14 cellular contexts compared by ENCODE assay signal in the genomic region with DNA sequence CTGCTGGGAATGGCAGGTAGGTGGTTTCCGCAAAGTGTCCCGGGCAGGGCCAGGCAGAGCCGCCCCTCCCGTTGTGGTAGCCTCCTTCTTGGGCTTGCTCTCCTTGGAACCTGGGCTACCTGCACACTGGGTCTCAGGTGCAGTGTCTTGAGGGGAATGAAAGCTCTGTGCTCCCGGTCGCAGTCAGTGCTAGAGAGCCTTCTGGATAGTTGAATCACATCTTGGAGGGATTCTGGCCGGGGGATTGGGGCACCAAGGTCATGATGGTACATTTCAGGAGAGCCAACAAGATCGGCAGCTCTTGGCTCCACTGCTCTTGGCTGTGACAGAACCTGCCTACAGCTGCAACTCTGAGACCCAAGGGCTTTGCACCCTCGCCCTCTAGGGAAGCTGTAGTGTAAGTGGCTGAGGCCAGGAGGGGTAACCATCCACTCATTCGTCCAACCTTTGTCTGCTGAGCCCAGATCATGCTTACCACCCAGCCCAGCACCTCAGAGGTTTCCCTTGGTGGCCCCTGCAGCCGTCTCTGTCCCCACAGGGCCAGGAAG. TPM values are rescaled to one million over a fixed set of nuclear protein-coding genes. Genes with fewer than 3 reads are reported as not detected.
A peak's percentile ranks its signal among the peaks of the same experiment; 100 is the strongest.
DNase-seq lines count a peak whose midpoint lies in the region; ATAC-seq and TF ChIP-seq lines count a peak whose summit lies in the region.
"Had no signal": no experiment of that assay in that cellular context is flagged by ENCODE, and none has a peak within 500 bp of the region (broad histone marks: within the 10 kb centered on the region; RNA-seq: fewer than 3 reads in every experiment).

No MANE protein-coding gene starts in this region.

- no peaks in the 10 kb centered on the region for H3K27me3 ChIP-seq in endodermal cell (ENCODE audit: control insufficient read depth, insufficient read depth, low read length, poor library complexity, severe bottlenecking)
- H3K27me3 ChIP-seq: BLaER1 had no signal

- no peak overlapping the region for H3K4me3 ChIP-seq in Jurkat, Clone E6-1 (ENCODE audit: low read length)
- no peak overlapping the region for H3K4me3 ChIP-seq in endodermal cell (ENCODE audit: low read length)
- H3K4me3 ChIP-seq: BLaER1 had no signal

- no peak overlapping the region for H3K9ac ChIP-seq in endodermal cell (ENCODE audit: extremely low read depth, low read length, poor library complexity, severe bottlenecking)
- H3K9ac ChIP-seq: BLaER1 had no signal

- H3K4me3 Mint-ChIP-seq in endodermal cell = no peak overlapping the region
- H3K4me3 Mint-ChIP-seq: CD8-positive, alpha-beta memory T cell had no signal

- no peak for TF ChIP-seq CTCF in endodermal cell (conservative IDR thresholded peaks at IDR 0.05)

- no peak for ATAC-seq in GM19467 (IDR thresholded peaks at IDR 0.05; ENCODE audit: unreplicated experiment)
- ATAC-seq in HG02588 (IDR thresholded peaks at IDR 0.05; ENCODE audit: unreplicated experiment) = no peak

- H3K27me3 Mint-ChIP-seq in endodermal cell (ENCODE audit: insufficient read depth) = peaks cover 2% of the 10 kb centered on the region
- H3K27me3 Mint-ChIP-seq: CD8-positive, alpha-beta memory T cell had no signal

- no peak overlapping the region for H3K27ac ChIP-seq in endodermal cell (ENCODE audit: low read depth, low read length)
- H3K27ac ChIP-seq: BLaER1 had no signal

- peak; percentile 34 for DNase-seq in activated CD8-positive, alpha-beta memory T cell treated with anti-CD3 and anti-CD28 coated beads, Interleukin-2, amount 50 U/mL, for 48 hours
- no peak for DNase-seq in activated CD8-positive, alpha-beta memory T cell treated with anti-CD3 and anti-CD28 coated beads for 24 hours
- DNase-seq in Jurkat, Clone E6-1 (ENCODE audit: low read depth, low spot score) = peak; percentile 62
- peak; percentile 43 for DNase-seq in endodermal cell
- DNase-seq in SHP77 treated with DMSO at 0.1 percent for 48 hours (lab: John Stamatoyannopoulos, UW) = no peak
- DNase-seq: 8988T; AML-193; Caco-2; CD8-positive, alpha-beta memory T cell; DMS53; H7 had no signal

- H3K4me1 ChIP-seq in endodermal cell (ENCODE audit: control insufficient read depth, insufficient read depth, low read length) = no peaks in the 10 kb centered on the region
- H3K4me1 ChIP-seq: BLaER1, Caco-2 had no signal

- H3K36me3 Mint-ChIP-seq in endodermal cell (ENCODE audit: low read depth) = peaks cover 51% of the 10 kb centered on the region

- no peaks in the 10 kb centered on the region for H3K4me1 Mint-ChIP-seq in endodermal cell
- H3K4me1 Mint-ChIP-seq: CD8-positive, alpha-beta memory T cell had no signal

- H3K9me3 Mint-ChIP-seq in endodermal cell = peaks cover 33% of the 10 kb centered on the region

- no peak overlapping the region for H3K27ac Mint-ChIP-seq in endodermal cell

- 92 to 100% methylated on average over 1 to 11 of the region's 11 CpGs for WGBS in endodermal cell (ENCODE audit: insufficient coverage in 1 of 2, insufficient read length in 1 of 2), 2 experiments

- H3K36me3 ChIP-seq in endodermal cell (ENCODE audit: control insufficient read depth, insufficient read depth, low read length) = no peaks in the 10 kb centered on the region

- H3K9me3 ChIP-seq in endodermal cell (ENCODE audit: control insufficient read depth, low read length) = peaks cover 26% of the 10 kb centered on the region

RNA-seq across cellular contexts. Expression of gene NTPCR, which starts 39.8 kb away (rescaled TPM):
- polyA plus RNA-seq in Jurkat, Clone E6-1 (2012; ENCODE audit: insufficient read depth, insufficient read length) = 110 TPM
- total RNA-seq in endodermal cell = 10 to 100 TPM; 30.9 to 43.3 TPM
- polyA plus RNA-seq in endodermal cell (2013, experiment 1 of 2) = 95.2 TPM
- polyA plus RNA-seq in endodermal cell (2013, experiment 2 of 2) = 86.8 TPM

Comparison
In these comparisons a context has a peak if more than half of its experiments do, and no peak if none do; other contexts are left out.
1. DNase-seq: peak in activated CD8-positive, alpha-beta memory T cell treated with anti-CD3 and anti-CD28 coated beads, Interleukin-2, amount 50 U/mL, for 48 hours (single experiment), Jurkat, Clone E6-1 (single experiment) and endodermal cell (single experiment); none in activated CD8-positive, alpha-beta memory T cell treated with anti-CD3 and anti-CD28 coated beads for 24 hours (single experiment) and SHP77 treated with DMSO at 0.1 percent for 48 hours (single experiment).